In genomic region chr11:2583605-2583958, GRCh38 we compare ENCODE assay signal across 19 cellular contexts.
DNase-seq lines count a peak whose midpoint lies in the region; TF ChIP-seq lines count a peak whose summit lies in the region.
"Had no signal": no experiment of that assay in that cellular context is flagged by ENCODE, and none has a peak within 500 bp of the region (broad histone marks: within the 10 kb centered on the region; RNA-seq: fewer than 3 reads in every experiment).

No MANE protein-coding gene starts in this region.

- WGBS in H9 (ENCODE audit: extremely low coverage, insufficient read length, low lambda C conversion rate), result no CpG with 5 or more reads among the region's 6 CpGs

- H4K91ac ChIP-seq in H9 (ENCODE audit: insufficient read length, low read depth, low read length), result no peak overlapping the region

- H3K27me3 ChIP-seq in H9 (ENCODE audit: insufficient read depth, low read length) (peaks cover 10% of the 10 kb centered on the region; the same call in 1 of the 2 replicates), PC-9 (ENCODE audit: insufficient read depth, low read depth) (peaks cover 14% of the 10 kb centered on the region; the same call in 1 of the 2 replicates)
- H3K27me3 ChIP-seq: hepatocyte had no signal

- H3K79me2 ChIP-seq in H9 (ENCODE audit: insufficient read depth, low read length) (no peaks in the 10 kb centered on the region), PC-9 (ENCODE audit: low read depth) (no peaks in the 10 kb centered on the region)
- H3K79me2 ChIP-seq: hepatocyte, parathyroid adenoma had no signal

- H2AFZ ChIP-seq in H9 (ENCODE audit: low read length) (no peak overlapping the region), PC-9 (no peak overlapping the region)
- H2AFZ ChIP-seq: hepatocyte, parathyroid adenoma had no signal

- no peak overlapping the region for H2BK15ac ChIP-seq in H9 (ENCODE audit: low read depth, low read length)

- H3K27ac Mint-ChIP-seq in H9, result no peak overlapping the region
- H3K27ac Mint-ChIP-seq in endothelial cell (ENCODE audit: unreplicated experiment), result no peak overlapping the region
- no peak overlapping the region for H3K27ac Mint-ChIP-seq in progenitor cell of endocrine pancreas
- H3K27ac Mint-ChIP-seq: activated CD4-positive, alpha-beta T cell treated with anti-CD3 and anti-CD28 coated beads, Interleukin-2, amount 10 ng/mL, durations not matched to agents 7 days and 5 days had no signal

- H3T11ph ChIP-seq in H9 (ENCODE audit: low read length), result no peak overlapping the region

- H3K14ac ChIP-seq in H9 (ENCODE audit: insufficient read depth, low read length), result no peak overlapping the region

- H2BK12ac ChIP-seq in H9 (ENCODE audit: insufficient read length, low read depth, low read length), result no peak overlapping the region

- H3K4me3 Mint-ChIP-seq in H9, result no peak overlapping the region
- no peak overlapping the region for H3K4me3 Mint-ChIP-seq in endothelial cell (ENCODE audit: unreplicated experiment)
- H3K4me3 Mint-ChIP-seq in progenitor cell of endocrine pancreas (ENCODE audit: low read depth), result no peak overlapping the region
- H3K4me3 Mint-ChIP-seq: activated CD4-positive, alpha-beta T cell treated with anti-CD3 and anti-CD28 coated beads, Interleukin-2, amount 10 ng/mL, durations not matched to agents 7 days and 5 days; naive B cell had no signal

- H3K9me2 ChIP-seq in PC-9 (ENCODE audit: insufficient read depth), result no peaks in the 10 kb centered on the region

- H3K9ac ChIP-seq in H9 (ENCODE audit: extremely low read depth, insufficient read length, low read length), result no peak overlapping the region
- H3K9ac ChIP-seq: parathyroid adenoma had no signal

- H3K9me3 Mint-ChIP-seq in H9 (no peaks in the 10 kb centered on the region), endothelial cell (ENCODE audit: unreplicated experiment) (no peaks in the 10 kb centered on the region), progenitor cell of endocrine pancreas (ENCODE audit: low read depth) (no peaks in the 10 kb centered on the region)
- H3K9me3 Mint-ChIP-seq: activated CD4-positive, alpha-beta T cell treated with anti-CD3 and anti-CD28 coated beads, Interleukin-2, amount 10 ng/mL, durations not matched to agents 7 days and 5 days; naive B cell had no signal

- intact Hi-C loops in PC-9 (cut with micrococcal nuclease; ENCODE audit: unreplicated experiment), result no loop called here

- H3K23me2 ChIP-seq in H9 (ENCODE audit: insufficient read length, low read depth, low read length, poor library complexity, severe bottlenecking), result no peaks in the 10 kb centered on the region

- H2AK5ac ChIP-seq in H9 (ENCODE audit: insufficient read length, low read length), result no peak overlapping the region

- no peak overlapping the region for H3K27ac ChIP-seq in H9 (ENCODE audit: insufficient read length, low read depth, low read length)
- no peak overlapping the region for H3K27ac ChIP-seq in PC-9
- H3K27ac ChIP-seq: A549, hepatocyte, parathyroid adenoma had no signal

- TF ChIP-seq CTCF in H9 (conservative IDR thresholded peaks at IDR 0.05), result no peak
- no peak for TF ChIP-seq CTCF in endothelial cell (IDR thresholded peaks at IDR 0.05; ENCODE audit: unreplicated experiment)
- TF ChIP-seq CTCF in progenitor cell of endocrine pancreas (IDR thresholded peaks at IDR 0.05; ENCODE audit: unreplicated experiment), result no peak
- no peak for TF ChIP-seq CTCF in PC-9 (conservative IDR thresholded peaks at IDR 0.05)

- H3K4ac ChIP-seq in H9 (ENCODE audit: low read depth, low read length), result no peak overlapping the region

- H3K56ac ChIP-seq in H9 (ENCODE audit: insufficient read length, low read depth, low read length), result no peak overlapping the region

- no peak overlapping the region for H3K4me3 ChIP-seq in PC-9
- H3K4me3 ChIP-seq: A549, hepatocyte had no signal

- H4K5ac ChIP-seq in H9 (ENCODE audit: insufficient read length, low read depth, low read length), result no peak overlapping the region

- H3K27me3 Mint-ChIP-seq in H9 (ENCODE audit: low read depth), result peaks cover 60% of the 10 kb centered on the region
- peaks cover 9% of the 10 kb centered on the region for H3K27me3 Mint-ChIP-seq in endothelial cell (ENCODE audit: unreplicated experiment)
- peaks cover 32% of the 10 kb centered on the region for H3K27me3 Mint-ChIP-seq in progenitor cell of endocrine pancreas
- H3K27me3 Mint-ChIP-seq: activated CD4-positive, alpha-beta T cell treated with anti-CD3 and anti-CD28 coated beads, Interleukin-2, amount 10 ng/mL, durations not matched to agents 7 days and 5 days; naive B cell had no signal

- H3K9me3 ChIP-seq in H9 (ENCODE audit: control insufficient read depth, low read depth, low read length) (no peaks in the 10 kb centered on the region), PC-9 (ENCODE audit: insufficient read depth, low read depth) (no peaks in the 10 kb centered on the region)
- H3K9me3 ChIP-seq: A549 had no signal

- H3F3A ChIP-seq in PC-9 (ENCODE audit: insufficient read depth, low read depth), result no peaks in the 10 kb centered on the region

- CTCF ChIA-PET in PC-9 (lab: Charles Lee), result no interaction called here

- H3K4me1 ChIP-seq in H9 (ENCODE audit: insufficient read depth, low read length) (no peaks in the 10 kb centered on the region), PC-9 (replicated peaks; ENCODE audit: insufficient read depth) (no peaks in the 10 kb centered on the region)
- H3K4me1 ChIP-seq: A549, parathyroid adenoma had no signal

- no peak overlapping the region for H3K18ac ChIP-seq in H9 (ENCODE audit: insufficient read length, low read depth, low read length)

- H4K20me1 ChIP-seq in H9 (ENCODE audit: control insufficient read depth, insufficient read depth, insufficient read length), result no peaks in the 10 kb centered on the region
- no peaks in the 10 kb centered on the region for H4K20me1 ChIP-seq in PC-9 (ENCODE audit: insufficient read depth)

- H2BK120ac ChIP-seq in H9 (ENCODE audit: low read depth, low read length, poor library complexity, severe bottlenecking), result no peak overlapping the region

- H3K4me1 Mint-ChIP-seq in H9 (peaks cover 2 to 3% of the 10 kb centered on the region in 2 experiments; a peak in 1 of 4 replicates), endothelial cell (ENCODE audit: unreplicated experiment) (peaks cover 10% of the 10 kb centered on the region), progenitor cell of endocrine pancreas (ENCODE audit: low read depth) (no peaks in the 10 kb centered on the region)
- H3K4me1 Mint-ChIP-seq: activated CD4-positive, alpha-beta T cell treated with anti-CD3 and anti-CD28 coated beads, Interleukin-2, amount 10 ng/mL, durations not matched to agents 7 days and 5 days had no signal

- H2BK20ac ChIP-seq in H9 (ENCODE audit: low read depth, low read length, poor library complexity, severe bottlenecking), result no peak overlapping the region

- H3K4me2 ChIP-seq in H9 (ENCODE audit: insufficient read depth, insufficient read length, low read length) (no peak overlapping the region), PC-9 (no peak overlapping the region)
- H3K4me2 ChIP-seq: A549, hepatocyte had no signal

- H3K79me1 ChIP-seq in H9 (ENCODE audit: insufficient read depth, low read depth, low read length, poor library complexity, severe bottlenecking), result no peaks in the 10 kb centered on the region

- H3K36me3 Mint-ChIP-seq in H9 (ENCODE audit: insufficient read depth in 1 of 3, low read depth in 3 of 3) (no peaks in the 10 kb centered on the region), endothelial cell (ENCODE audit: low read depth, unreplicated experiment) (no peaks in the 10 kb centered on the region), progenitor cell of endocrine pancreas (ENCODE audit: insufficient read depth) (no peaks in the 10 kb centered on the region)
- H3K36me3 Mint-ChIP-seq: naive B cell had no signal

- DNase-seq in activated CD8-positive, alpha-beta memory T cell treated with anti-CD3 and anti-CD28 coated beads for 24 hours, result peak; percentile 42
- no peak for DNase-seq in activated CD8-positive, alpha-beta memory T cell treated with anti-CD3 and anti-CD28 coated beads, Interleukin-2, amount 50 U/mL, for 4 hours
- DNase-seq in H9 (peak; percentile 20), endothelial cell (ENCODE audit: low spot score) (peak; percentile 2), progenitor cell of endocrine pancreas (ENCODE audit: low spot score, unreplicated experiment) (peak; percentile 9), T-helper 9 cell (no peak), NCI-H345 (lab: John Stamatoyannopoulos, UW) (no peak), PC-9 (no peak)
- DNase-seq: activated CD4-positive, alpha-beta T cell treated with anti-CD3 and anti-CD28 coated beads, Interleukin-2, amount 10 ng/mL, durations not matched to agents 7 days and 5 days; KG1; mesenchymal stem cell; naive B cell; NCI-H2029; NCI-H510A; RPMI8226; small intestine had no signal

- no peak overlapping the region for H3K23ac ChIP-seq in H9 (ENCODE audit: insufficient read length, low read depth, low read length)

- H4K8ac ChIP-seq in H9 (replicated peaks; ENCODE audit: insufficient read length, low read depth, low read length), result no peak overlapping the region

- POLR2A ChIA-PET in PC-9 (lab: Charles Lee; ENCODE audit: unreplicated experiment), result no interaction called here

- BruUV-seq in PC-9 (replicated peaks; lab: Mats Ljungman, UMichigan), result no TSS peak

- no peak overlapping the region for H2BK5ac ChIP-seq in H9 (ENCODE audit: insufficient read length, low read length)

- H3K36me3 ChIP-seq in PC-9 (ENCODE audit: low read depth), result no peaks in the 10 kb centered on the region

Comparison
In these comparisons a context has a peak if more than half of its experiments do, and no peak if none do; other contexts are left out.
1. DNase-seq: peak in activated CD8-positive, alpha-beta memory T cell treated with anti-CD3 and anti-CD28 coated beads for 24 hours (single experiment), H9 (single experiment), endothelial cell (single experiment) and progenitor cell of endocrine pancreas (single experiment); none in activated CD8-positive, alpha-beta memory T cell treated with anti-CD3 and anti-CD28 coated beads, Interleukin-2, amount 50 U/mL, for 4 hours (single experiment), T-helper 9 cell (single experiment), NCI-H345 (single experiment) and PC-9 (0 of 2).